In the genomic region with DNA sequence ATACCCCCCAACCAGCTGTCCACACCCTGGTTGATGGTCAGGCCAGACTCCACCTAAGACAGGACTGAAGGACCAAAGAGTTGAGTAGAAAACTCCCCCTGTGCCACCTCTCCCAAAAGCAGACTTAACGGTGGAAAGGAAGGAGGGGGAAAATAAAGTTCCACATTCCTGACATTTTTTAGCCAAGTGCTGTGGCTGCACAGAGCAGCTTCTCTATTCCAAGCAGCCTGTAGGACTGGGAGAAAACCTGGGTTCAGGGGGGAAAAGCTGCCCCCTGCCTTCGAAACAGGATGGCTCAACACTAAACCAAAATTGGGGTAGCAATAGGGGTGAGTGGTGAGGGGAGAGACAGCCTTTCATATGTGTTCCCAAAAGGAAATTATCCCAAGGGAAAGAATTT, we compare ENCODE assay signal across 12 cellular contexts. TPM values are rescaled to one million over a fixed set of nuclear protein-coding genes. Genes with fewer than 3 reads are reported as not detected.
A peak's percentile ranks its signal among the peaks of the same experiment; 100 is the strongest.
DNase-seq lines count a peak whose midpoint lies in the region; TF ChIP-seq lines count a peak whose summit lies in the region.
"Had no signal": no experiment of that assay in that cellular context is flagged by ENCODE, and none has a peak within 500 bp of the region (broad histone marks: within the 10 kb centered on the region; RNA-seq: fewer than 3 reads in every experiment).

No MANE protein-coding gene starts in this region.

- H3K36me3 ChIP-seq in thyroid gland: no peaks in the 10 kb centered on the region

- H3K27ac ChIP-seq in layer of hippocampus (ENCODE audit: low read depth, low read length) (peak overlapping the region; percentile 8), thyroid gland (peak overlapping the region; percentile 54 to 99 (median 79))
- H3K27ac ChIP-seq: parathyroid adenoma had no signal

- TF ChIP-seq CTCF in thyroid gland (IDR thresholded peaks at IDR 0.05): peak in 2 of 6 experiments; percentile 4 to 17
- no peak for TF ChIP-seq CTCF in lower leg skin (IDR thresholded peaks at IDR 0.05)

- H3K27me3 ChIP-seq in layer of hippocampus (ENCODE audit: control insufficient read depth, insufficient read depth, low read length) (no peaks in the 10 kb centered on the region), thyroid gland (no peaks in the 10 kb centered on the region)
- H3K27me3 ChIP-seq: dorsolateral prefrontal cortex had no signal

- 10 to 17% methylated on average over 2 of the region's 2 CpGs for WGBS in thyroid gland, 2 donors
- 36 to 48% methylated on average over 2 of the region's 2 CpGs for WGBS in lower leg skin, 2 donors

- peaks cover 69 to 80% of the 10 kb centered on the region in 2 donors for H3K4me1 ChIP-seq in thyroid gland

- H3K9me3 ChIP-seq in thyroid gland: no peaks in the 10 kb centered on the region

- DNase-seq in HS-27A (ENCODE audit: low read depth): peak; percentile 89
- peak; percentile 79 for DNase-seq in astrocyte of the hippocampus (ENCODE audit: low read depth, low spot score)
- peak; percentile 24 to 42 for DNase-seq in thyroid gland
- DNase-seq in central memory CD4-positive, alpha-beta T cell: no peak
- no peak for DNase-seq in lower leg skin (ENCODE audit: low spot score in 2 of 2)
- no peak for DNase-seq in nucleus accumbens (lab: John Stamatoyannopoulos, UW)
- no peak for DNase-seq in NCI-H2081 treated with DMSO at 0.1 percent for 48 hours (lab: John Stamatoyannopoulos, UW)
- DNase-seq: activated CD4-positive, alpha-beta T cell treated with anti-CD3 and anti-CD28 coated beads, Interleukin-2, amount 10 ng/mL, durations not matched to agents 7 days and 5 days; dorsolateral prefrontal cortex; NCI-H2171 had no signal

- intact Hi-C loops in thyroid gland (cut with DNase I) (loop anchor here (5.0 kb wide), 1 partner anchor 71 kb away; no protein-coding TSS in a partner anchor), lower leg skin (cut with DNase I; ENCODE audit: low total_unique reads) (no loop called here)

- TF ChIP-seq POLR2A in thyroid gland (IDR thresholded peaks at IDR 0.05) (no peak), lower leg skin (IDR thresholded peaks at IDR 0.05) (no peak)

- H3K4me3 ChIP-seq in thyroid gland (replicated peaks in 1 of 3): no peak overlapping the region
- no peak overlapping the region for H3K4me3 ChIP-seq in lower leg skin (ENCODE audit: low read depth, poor library complexity, severe bottlenecking)

RNA-seq across cellular contexts. Expression of a gene that starts 3.6 kb away (rescaled TPM):
- total RNA-seq in thyroid gland (10 to 100 TPM; 16.5 to 21.8 (median 19.7) TPM), lower leg skin (10 to 100 TPM in 1 of 4 donors, 1 to 10 TPM in 3; 3.7 to 11.5 (median 7.0) TPM)

Comparison
In these comparisons a context has a peak if more than half of its experiments do, and no peak if none do; other contexts are left out.
1. DNase-seq: peak in HS-27A (single experiment), astrocyte of the hippocampus (single experiment) and thyroid gland (2 of 2); none in central memory CD4-positive, alpha-beta T cell (single experiment), lower leg skin (0 of 2), nucleus accumbens (0 of 56) and NCI-H2081 treated with DMSO at 0.1 percent for 48 hours (single experiment).